ENCODE assay signal across 19 cellular contexts in genomic region chr3:122947086-122947611, GRCh38.
DNase-seq lines count a peak whose midpoint lies in the region; ATAC-seq and TF ChIP-seq lines count a peak whose summit lies in the region.
"Had no signal": no experiment of that assay in that cellular context is flagged by ENCODE, and none has a peak within 500 bp of the region (broad histone marks: within the 10 kb centered on the region; RNA-seq: fewer than 3 reads in every experiment).

No MANE protein-coding gene starts in this region.

- 67 to 78% (median 75%) methylated on average over 7 of the region's 7 CpGs for WGBS in heart left ventricle, 4 donors
- WGBS in neuronal stem cell (ENCODE audit: extremely low coverage in 2 of 2, insufficient read length in 2 of 2, insufficient replicate concordance in 1 of 2), 2 donors, result no CpG with 5 or more reads among the region's 7 CpGs

- H4K20me1 ChIP-seq in MM.1S (ENCODE audit: insufficient read depth, low read length), result no peaks in the 10 kb centered on the region

- TF ChIP-seq CTCF in heart left ventricle (IDR thresholded peaks at IDR 0.05) (no peak), brain (conservative IDR thresholded peaks at IDR 0.05) (no peak), MM.1S (IDR thresholded peaks at IDR 0.05; ENCODE audit: low read length) (no peak)

- peaks cover 0 to 9% (median 0%) of the 10 kb centered on the region in 5 experiments for H3K9me3 Mint-ChIP-seq in brain
- H3K9me3 Mint-ChIP-seq: CD4-positive, alpha-beta memory T cell; GM23338 had no signal

- DNase-seq in heart left ventricle, result no peak
- no peak for DNase-seq in Right ventricle myocardium inferior (ENCODE audit: missing footprints)
- DNase-seq in NCI-H524 treated with DMSO at 0.1 percent for 48 hours (lab: John Stamatoyannopoulos, UW), result peak; percentile 84
- peak; percentile 15 for DNase-seq in neuronal stem cell (ENCODE audit: low spot score)
- DNase-seq in NCI-H2029 (lab: John Stamatoyannopoulos, UW), result no peak
- no peak for DNase-seq in MM.1S
- DNase-seq: CD4-positive, alpha-beta memory T cell; DMS53; EL; NCI-H1105; NCI-H774 had no signal

- H2AFZ ChIP-seq in neuronal stem cell (ENCODE audit: low read length) (no peak overlapping the region), MM.1S (ENCODE audit: low read length) (no peak overlapping the region)
- H2AFZ ChIP-seq: GM23338 had no signal

- H3K23ac ChIP-seq in neuronal stem cell (ENCODE audit: low read depth, low read length, poor library complexity), result no peak overlapping the region

- no peak for TF ChIP-seq POLR2A in heart left ventricle (IDR thresholded peaks at IDR 0.05)

- no peak overlapping the region for H2AK5ac ChIP-seq in neuronal stem cell (ENCODE audit: low read depth, low read length)

- H3K36me3 ChIP-seq in heart left ventricle (no peaks in the 10 kb centered on the region), neuronal stem cell (replicated peaks in 1 of 2; ENCODE audit: control insufficient read depth in 2 of 2, insufficient read depth in 2 of 2, low read length in 2 of 2) (peaks cover 1 to 100% of the 10 kb centered on the region in 2 donors), MM.1S (replicated peaks; ENCODE audit: insufficient read depth, low read length) (no peaks in the 10 kb centered on the region)
- H3K36me3 ChIP-seq: SJSA1 had no signal

- H3K27me3 Mint-ChIP-seq in brain, result no peaks in the 10 kb centered on the region

- H3K79me2 ChIP-seq in MM.1S (ENCODE audit: low read length), result no peaks in the 10 kb centered on the region

- H3K4ac ChIP-seq in neuronal stem cell (ENCODE audit: low read length), result no peak overlapping the region

- no peak overlapping the region for H3K14ac ChIP-seq in neuronal stem cell (ENCODE audit: low read length)

- H3K9me2 ChIP-seq in MM.1S (replicated peaks; ENCODE audit: insufficient read depth, low read length), result no peaks in the 10 kb centered on the region

- H3K27me3 ChIP-seq in heart left ventricle (no peaks in the 10 kb centered on the region), neuronal stem cell (ENCODE audit: control insufficient read depth in 3 of 3, insufficient read depth in 3 of 3, low read depth in 1 of 3, low read length in 3 of 3) (no peaks in the 10 kb centered on the region), MM.1S (replicated peaks; ENCODE audit: insufficient read depth, low read length) (no peaks in the 10 kb centered on the region)
- H3K27me3 ChIP-seq: SJSA1 had no signal

- H2BK5ac ChIP-seq in neuronal stem cell (ENCODE audit: low read length), result no peak overlapping the region

- H3K36me3 Mint-ChIP-seq in brain, result peaks cover 24% of the 10 kb centered on the region
- H3K36me3 Mint-ChIP-seq: CD4-positive, alpha-beta memory T cell had no signal

- H2BK120ac ChIP-seq in neuronal stem cell (ENCODE audit: low read depth, low read length), result no peak overlapping the region

- H2BK15ac ChIP-seq in neuronal stem cell (ENCODE audit: low read length), result no peak overlapping the region

- H4K91ac ChIP-seq in neuronal stem cell (ENCODE audit: low read depth, low read length, poor library complexity), result no peak overlapping the region

- H4K8ac ChIP-seq in neuronal stem cell (ENCODE audit: low read depth, low read length), result peak overlapping the region; percentile 89

- H3K9me3 ChIP-seq in heart left ventricle, result no peaks in the 10 kb centered on the region
- H3K9me3 ChIP-seq in neuronal stem cell (replicated peaks in 1 of 2; ENCODE audit: control insufficient read depth in 2 of 2, insufficient read depth in 1 of 2, low read depth in 1 of 2, low read length in 2 of 2), result peaks cover 0 to 19% of the 10 kb centered on the region in 2 donors
- no peaks in the 10 kb centered on the region for H3K9me3 ChIP-seq in MM.1S (replicated peaks; ENCODE audit: insufficient read depth, low read length)
- H3K9me3 ChIP-seq: SJSA1 had no signal

- H3K4me3 Mint-ChIP-seq in brain, result no peak overlapping the region
- H3K4me3 Mint-ChIP-seq: CD4-positive, alpha-beta memory T cell; GM23338 had no signal

- no peaks in the 10 kb centered on the region for H3K79me1 ChIP-seq in neuronal stem cell (ENCODE audit: low read depth, low read length)

- peaks cover 71% of the 10 kb centered on the region for H3K4me1 Mint-ChIP-seq in brain
- H3K4me1 Mint-ChIP-seq: CD4-positive, alpha-beta memory T cell had no signal

- no peak overlapping the region for H2BK12ac ChIP-seq in neuronal stem cell (ENCODE audit: low read length)

- no peak overlapping the region for H3K4me3 ChIP-seq in heart left ventricle
- no peak overlapping the region for H3K4me3 ChIP-seq in neuronal stem cell (ENCODE audit: low read length in 2 of 2)
- H3K4me3 ChIP-seq in MM.1S (ENCODE audit: low read length), result no peak overlapping the region
- H3K4me3 ChIP-seq: GM12878, GM23338, K562, SJSA1 had no signal

- no peak overlapping the region for H3K18ac ChIP-seq in neuronal stem cell (ENCODE audit: low read length)

- ATAC-seq in heart left ventricle, result no peak
- no peak for ATAC-seq in Right ventricle myocardium inferior
- no peak for ATAC-seq in GM19397 (IDR thresholded peaks at IDR 0.05; ENCODE audit: unreplicated experiment)
- ATAC-seq: GM12878, GM23338, HCT116, K562 had no signal

- H3K4me1 ChIP-seq in heart left ventricle, result peaks cover 0 to 52% (median 16%) of the 10 kb centered on the region in 12 donors
- H3K4me1 ChIP-seq in neuronal stem cell (ENCODE audit: control insufficient read depth in 2 of 2, insufficient read depth in 1 of 2, low read depth in 1 of 2, low read length in 2 of 2), result peaks cover 0 to 12% of the 10 kb centered on the region in 2 donors
- 0 out of 2 replicates have a peak, but pooled peaks cover 3% of the 10 kb centered on the region for H3K4me1 ChIP-seq in MM.1S (ENCODE audit: low read length)
- H3K4me1 ChIP-seq: SJSA1 had no signal

- H3K9ac ChIP-seq in neuronal stem cell (ENCODE audit: low read depth, low read length, poor library complexity) (no peak overlapping the region), MM.1S (ENCODE audit: low read length) (no peak overlapping the region)

- H3K27ac ChIP-seq in heart left ventricle (peak overlapping the region in 8 of 12 donors; percentile 7 to 42 (median 28)), neuronal stem cell (replicated peaks; ENCODE audit: low read length) (no peak overlapping the region), MM.1S (ENCODE audit: low read length) (no peak overlapping the region)
- H3K27ac ChIP-seq: 22Rv1, SJSA1 had no signal

- no peaks in the 10 kb centered on the region for H3F3A ChIP-seq in MM.1S (ENCODE audit: insufficient read depth, low read length)

- H3K4me2 ChIP-seq in neuronal stem cell (ENCODE audit: insufficient read depth, low read length, poor library complexity, severe bottlenecking), result no peak overlapping the region
- no peak overlapping the region for H3K4me2 ChIP-seq in MM.1S (ENCODE audit: low read depth, low read length)
- H3K4me2 ChIP-seq: GM23338 had no signal

- intact Hi-C loops in heart left ventricle (cut with DNase I) (loop anchor here in 4 of 10 donors (5.0 to 10.0 kb wide), 4 partner anchors 35 to 608 kb away; no protein-coding TSS in a partner anchor), Right ventricle myocardium inferior (cut with DNase I) (loop anchor here (5.0 to 10.0 kb wide), 2 partner anchors 35 to 608 kb away; no protein-coding TSS in a partner anchor)

- H3K27ac Mint-ChIP-seq in brain, result peak overlapping the region in 4 of 5 experiments; percentile 35 to 68 (median 48)
- H3K27ac Mint-ChIP-seq: CD4-positive, alpha-beta memory T cell; GM23338 had no signal

Comparison
In these comparisons a context has a peak if more than half of its experiments do, and no peak if none do; other contexts are left out.
1. DNase-seq: peak in NCI-H524 treated with DMSO at 0.1 percent for 48 hours (single experiment) and neuronal stem cell (single experiment); none in heart left ventricle (0 of 5), Right ventricle myocardium inferior (single experiment), NCI-H2029 (single experiment) and MM.1S (single experiment).
2. H3K27ac ChIP-seq: peak in heart left ventricle (8 of 12); none in neuronal stem cell (single experiment) and MM.1S (single experiment).